In genomic region chr10:130956251-130956650, GRCh38 we compare ENCODE assay signal across 32 cellular contexts.
"Had no signal": no experiment of that assay in that cellular context is flagged by ENCODE, and none has a peak within 500 bp of the region (broad histone marks: within the 10 kb centered on the region; RNA-seq: fewer than 3 reads in every experiment).

No MANE protein-coding gene starts in this region.

- H3K9me3 ChIP-seq: ascending aorta, breast epithelium, colonic mucosa had no signal

- H3K27ac Mint-ChIP-seq: activated B cell treated with CpG ODN at 0.5 μM for 24 hours; activated CD8-positive, alpha-beta memory T cell treated with anti-CD3 and anti-CD28 coated beads, Interleukin-2, amount 10 ng/mL, durations not matched to agents 7 days and 5 days; activated CD8-positive, alpha-beta T cell treated with anti-CD3 and anti-CD28 coated beads for 36 hours; activated naive CD4-positive, alpha-beta T cell treated with anti-CD3 and anti-CD28 coated beads, Interleukin-2, amount 10 ng/mL, durations not matched to agents 7 days and 5 days; activated naive CD4-positive, alpha-beta T cell treated with anti-CD3 and anti-CD28 coated beads, Interleukin-2, amount 50 U/mL, for 72 hours; activated naive CD8-positive, alpha-beta T cell treated with anti-CD3 and anti-CD28 coated beads, Interleukin-2, amount 10 ng/mL, durations not matched to agents 7 days and 5 days; activated T-cell treated with anti-CD3 and anti-CD28 coated beads, Interleukin-2, amount 50 U/mL, for 24 hours; activated T-cell treated with anti-CD3 and anti-CD28 coated beads, Interleukin-2, amount 50 U/mL, for 72 hours; brain; T-helper 17 cell; T-helper 2 cell treated with Interferon-gamma antibody and Interleukin-4, amounts not matched to agents 5 μg/mL and 100 μg/mL, for 36 hours had no signal

- H3K4me3 ChIP-seq: ascending aorta, breast epithelium, cardiac muscle cell, colonic mucosa had no signal

- H3K27ac ChIP-seq: ascending aorta, breast epithelium, cardiac muscle cell, colonic mucosa, WERI-Rb-1 had no signal

- H3K4me3 Mint-ChIP-seq: activated B cell treated with CpG ODN at 0.5 μM for 24 hours; activated CD8-positive, alpha-beta memory T cell treated with anti-CD3 and anti-CD28 coated beads, Interleukin-2, amount 10 ng/mL, durations not matched to agents 7 days and 5 days; activated CD8-positive, alpha-beta T cell treated with anti-CD3 and anti-CD28 coated beads for 36 hours; activated naive CD4-positive, alpha-beta T cell treated with anti-CD3 and anti-CD28 coated beads, Interleukin-2, amount 10 ng/mL, durations not matched to agents 7 days and 5 days; activated naive CD8-positive, alpha-beta T cell treated with anti-CD3 and anti-CD28 coated beads, Interleukin-2, amount 10 ng/mL, durations not matched to agents 7 days and 5 days; activated T-cell treated with anti-CD3 and anti-CD28 coated beads, Interleukin-2, amount 50 U/mL, for 24 hours; activated T-cell treated with anti-CD3 and anti-CD28 coated beads, Interleukin-2, amount 50 U/mL, for 72 hours; brain; T-helper 17 cell; T-helper 2 cell treated with Interferon-gamma antibody and Interleukin-4, amounts not matched to agents 5 μg/mL and 100 μg/mL, for 36 hours had no signal

- H3K27me3 Mint-ChIP-seq: activated B cell treated with CpG ODN at 0.5 μM for 24 hours; activated CD8-positive, alpha-beta memory T cell treated with anti-CD3 and anti-CD28 coated beads, Interleukin-2, amount 10 ng/mL, durations not matched to agents 7 days and 5 days; activated CD8-positive, alpha-beta T cell treated with anti-CD3 and anti-CD28 coated beads for 36 hours; activated naive CD4-positive, alpha-beta T cell treated with anti-CD3 and anti-CD28 coated beads, Interleukin-2, amount 10 ng/mL, durations not matched to agents 7 days and 5 days; activated naive CD8-positive, alpha-beta T cell treated with anti-CD3 and anti-CD28 coated beads, Interleukin-2, amount 10 ng/mL, durations not matched to agents 7 days and 5 days; activated T-cell treated with anti-CD3 and anti-CD28 coated beads, Interleukin-2, amount 50 U/mL, for 24 hours; T-helper 17 cell had no signal

- ATAC-seq: activated CD4-positive, CD25-positive, alpha-beta regulatory T cell treated with anti-CD3 and anti-CD28 coated beads, Interleukin-2, amount 50 U/mL, for 24 hours; activated CD8-positive, alpha-beta memory T cell treated with anti-CD3 and anti-CD28 coated beads, Interleukin-2, amount 10 ng/mL, durations not matched to agents 7 days and 5 days; activated CD8-positive, alpha-beta T cell treated with anti-CD3 and anti-CD28 coated beads for 36 hours; activated naive CD4-positive, alpha-beta T cell treated with anti-CD3 and anti-CD28 coated beads, Interleukin-2, amount 50 U/mL, for 72 hours; activated T-cell treated with anti-CD3 and anti-CD28 coated beads, Interleukin-2, amount 50 U/mL, for 72 hours; esophagus mucosa; T-helper 17 cell had no signal

- H3K9me3 Mint-ChIP-seq: activated B cell treated with CpG ODN at 0.5 μM for 24 hours; activated CD8-positive, alpha-beta T cell treated with anti-CD3 and anti-CD28 coated beads for 36 hours; activated naive CD4-positive, alpha-beta T cell treated with anti-CD3 and anti-CD28 coated beads, Interleukin-2, amount 10 ng/mL, durations not matched to agents 7 days and 5 days; activated naive CD4-positive, alpha-beta T cell treated with anti-CD3 and anti-CD28 coated beads, Interleukin-2, amount 50 U/mL, for 72 hours; activated naive CD8-positive, alpha-beta T cell treated with anti-CD3 and anti-CD28 coated beads, Interleukin-2, amount 10 ng/mL, durations not matched to agents 7 days and 5 days; activated T-cell treated with anti-CD3 and anti-CD28 coated beads, Interleukin-2, amount 50 U/mL, for 72 hours; T-helper 2 cell treated with Interferon-gamma antibody and Interleukin-4, amounts not matched to agents 5 μg/mL and 100 μg/mL, for 36 hours had no signal

- DNase-seq: activated B cell treated with CpG ODN at 0.5 μM for 24 hours; activated CD4-positive, alpha-beta T cell treated with anti-CD3 and anti-CD28 coated beads for 48 hours; activated CD4-positive, alpha-beta T cell treated with anti-CD3 and anti-CD28 coated beads, Interleukin-2, amount 50 U/mL, for 1 hour; activated CD4-positive, alpha-beta T cell treated with anti-CD3 and anti-CD28 coated beads, Interleukin-2, amount 50 U/mL, for 48 hours; activated CD8-positive, alpha-beta memory T cell treated with anti-CD3 and anti-CD28 coated beads, Interleukin-2, amount 10 ng/mL, durations not matched to agents 7 days and 5 days; activated CD8-positive, alpha-beta memory T cell treated with anti-CD3 and anti-CD28 coated beads, Interleukin-2, amount 50 U/mL, for 4 hours; activated CD8-positive, alpha-beta T cell treated with anti-CD3 and anti-CD28 coated beads for 36 hours; activated gamma-delta T cell; activated naive CD4-positive, alpha-beta T cell; activated naive CD4-positive, alpha-beta T cell treated with anti-CD3 and anti-CD28 coated beads, Interleukin-2, amount 10 ng/mL, durations not matched to agents 7 days and 5 days; activated naive CD8-positive, alpha-beta T cell treated with anti-CD3 and anti-CD28 coated beads, Interleukin-2, amount 10 ng/mL, durations not matched to agents 7 days and 5 days; activated T-cell treated with anti-CD3 and anti-CD28 coated beads for 4 hours; activated T-cell treated with anti-CD3 and anti-CD28 coated beads, Interleukin-2, amount 50 U/mL, for 24 hours; activated T-cell treated with anti-CD3 and anti-CD28 coated beads, Interleukin-2, amount 50 U/mL, for 72 hours; central memory CD4-positive, alpha-beta T cell; cerebellar nuclear complex; colonic mucosa; effector CD8-positive, alpha-beta T cell; foreskin fibroblast; glutamatergic neuron; T-helper 1 cell; T-helper 17 cell; T1000; WERI-Rb-1 had no signal

- H3K27me3 ChIP-seq: ascending aorta, cardiac muscle cell, colonic mucosa had no signal

- H3K36me3 Mint-ChIP-seq: activated CD8-positive, alpha-beta memory T cell treated with anti-CD3 and anti-CD28 coated beads, Interleukin-2, amount 10 ng/mL, durations not matched to agents 7 days and 5 days; activated naive CD4-positive, alpha-beta T cell treated with anti-CD3 and anti-CD28 coated beads, Interleukin-2, amount 10 ng/mL, durations not matched to agents 7 days and 5 days; activated naive CD4-positive, alpha-beta T cell treated with anti-CD3 and anti-CD28 coated beads, Interleukin-2, amount 50 U/mL, for 72 hours; activated naive CD8-positive, alpha-beta T cell treated with anti-CD3 and anti-CD28 coated beads, Interleukin-2, amount 10 ng/mL, durations not matched to agents 7 days and 5 days; brain had no signal

- H3K4me1 Mint-ChIP-seq: activated B cell treated with CpG ODN at 0.5 μM for 24 hours; activated CD8-positive, alpha-beta memory T cell treated with anti-CD3 and anti-CD28 coated beads, Interleukin-2, amount 10 ng/mL, durations not matched to agents 7 days and 5 days; activated naive CD4-positive, alpha-beta T cell treated with anti-CD3 and anti-CD28 coated beads, Interleukin-2, amount 10 ng/mL, durations not matched to agents 7 days and 5 days; activated naive CD8-positive, alpha-beta T cell treated with anti-CD3 and anti-CD28 coated beads, Interleukin-2, amount 10 ng/mL, durations not matched to agents 7 days and 5 days; brain; T-helper 17 cell had no signal

- H3K36me3 ChIP-seq: ascending aorta, breast epithelium, cardiac muscle cell, colonic mucosa, WERI-Rb-1 had no signal

- H3K4me1 ChIP-seq: ascending aorta, breast epithelium, colonic mucosa had no signal
